13 cellular contexts compared by ENCODE assay signal in the genomic region with DNA sequence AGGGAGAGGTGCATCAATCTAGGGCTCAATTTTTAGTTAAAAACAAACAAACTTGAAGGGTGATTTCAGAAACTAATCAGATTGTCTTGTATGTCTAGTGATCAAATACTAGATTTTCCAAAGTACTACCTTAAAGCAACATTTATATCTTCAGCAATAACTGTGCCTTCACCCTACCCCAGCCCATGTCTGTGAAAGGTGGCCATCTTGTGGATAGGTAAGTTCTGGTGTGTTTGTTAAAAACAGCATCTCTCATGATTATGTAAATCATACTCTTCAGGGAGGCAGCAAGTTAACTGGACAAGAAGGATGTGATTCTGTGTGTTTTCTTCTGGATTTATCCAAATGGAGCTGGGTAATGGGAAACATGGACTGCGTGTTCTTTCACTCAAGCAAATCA.
DNase-seq lines count a peak whose midpoint lies in the region; ATAC-seq and TF ChIP-seq lines count a peak whose summit lies in the region.
"Had no signal": no experiment of that assay in that cellular context is flagged by ENCODE, and none has a peak within 500 bp of the region (broad histone marks: within the 10 kb centered on the region; RNA-seq: fewer than 3 reads in every experiment).

No MANE protein-coding gene starts in this region.

- no peaks in the 10 kb centered on the region for H3F3A ChIP-seq in MM.1S (ENCODE audit: insufficient read depth, low read length)

- H3K27ac ChIP-seq in MM.1S (ENCODE audit: low read length) (no peak overlapping the region), substantia nigra (ENCODE audit: low read depth, low read length, poor library complexity, severe bottlenecking) (no peak overlapping the region), esophagus squamous epithelium (no peak overlapping the region)
- H3K27ac ChIP-seq: skin epidermis had no signal

- no peak overlapping the region for H2AFZ ChIP-seq in MM.1S (ENCODE audit: low read length)

- TF ChIP-seq CTCF in GM10248 (IDR thresholded peaks at IDR 0.05; ENCODE audit: control extremely low read depth, extremely low read depth, low read depth, missing control alignments) (peak; percentile 30), MM.1S (IDR thresholded peaks at IDR 0.05; ENCODE audit: low read length) (peak; percentile 14; the same call in 1 of the 2 replicates), esophagus squamous epithelium (IDR thresholded peaks at IDR 0.05) (no peak)

- no peaks in the 10 kb centered on the region for H3K36me3 ChIP-seq in MM.1S (replicated peaks; ENCODE audit: insufficient read depth, low read length)
- H3K36me3 ChIP-seq in esophagus squamous epithelium = no peaks in the 10 kb centered on the region

- H3K4me2 ChIP-seq in MM.1S (ENCODE audit: low read depth, low read length) = no peak overlapping the region

- no peak overlapping the region for H3K9ac ChIP-seq in MM.1S (ENCODE audit: low read length)

- H3K27me3 ChIP-seq in MM.1S (replicated peaks; ENCODE audit: insufficient read depth, low read length) = no peaks in the 10 kb centered on the region
- H3K27me3 ChIP-seq in esophagus squamous epithelium = no peaks in the 10 kb centered on the region

- H3K4me1 ChIP-seq in MM.1S (ENCODE audit: low read length) = no peaks in the 10 kb centered on the region
- peaks cover 0 to 19% (median 4%) of the 10 kb centered on the region in 3 donors for H3K4me1 ChIP-seq in esophagus squamous epithelium

- CTCF ChIA-PET in GM10248 (lab: Yijun Ruan, JAX) = interaction anchor here (0.7 to 2.4 kb wide), 3 partner anchors 10 to 157 kb away, joined by 3 to 6 read pairs (median 4); no protein-coding TSS in a partner anchor

- no peaks in the 10 kb centered on the region for H3K79me2 ChIP-seq in MM.1S (ENCODE audit: low read length)

- H4K20me1 ChIP-seq in MM.1S (ENCODE audit: insufficient read depth, low read length) = no peaks in the 10 kb centered on the region

- POLR2A ChIA-PET in GM10248 (lab: Yijun Ruan, JAX) = no interaction called here

- H3K4me3 ChIP-seq in MM.1S (ENCODE audit: low read length) = no peak overlapping the region
- no peak overlapping the region for H3K4me3 ChIP-seq in esophagus squamous epithelium
- H3K4me3 ChIP-seq: skin epidermis had no signal

- peak; percentile 43 for ATAC-seq in GM18520 (IDR thresholded peaks at IDR 0.05; ENCODE audit: unreplicated experiment)
- ATAC-seq in esophagus mucosa = peak; percentile 32
- ATAC-seq in HG03095 (IDR thresholded peaks at IDR 0.05; ENCODE audit: unreplicated experiment) = no peak
- no peak for ATAC-seq in GM21528 (IDR thresholded peaks at IDR 0.05; ENCODE audit: low FRiP score, unreplicated experiment)
- ATAC-seq: Right ventricle myocardium inferior had no signal

- H3K9me3 ChIP-seq in MM.1S (replicated peaks; ENCODE audit: insufficient read depth, low read length) = no peaks in the 10 kb centered on the region
- peaks cover 0 to 9% (median 6%) of the 10 kb centered on the region in 3 donors for H3K9me3 ChIP-seq in esophagus squamous epithelium

- intact Hi-C loops in esophagus squamous epithelium (cut with DNase I) = no loop called here

- DNase-seq in GM10248 (ENCODE audit: extremely low spot score) (no peak), MM.1S (no peak), substantia nigra (lab: John Stamatoyannopoulos, UW) (no peak), esophagus squamous epithelium (lab: John Stamatoyannopoulos, UW) (no peak)
- DNase-seq: activated naive CD4-positive, alpha-beta T cell treated with anti-CD3 and anti-CD28 coated beads, Interleukin-2, amount 10 ng/mL, durations not matched to agents 7 days and 5 days; NCI-H69; T1000 had no signal

- no peaks in the 10 kb centered on the region for H3K9me2 ChIP-seq in MM.1S (replicated peaks; ENCODE audit: insufficient read depth, low read length)

- WGBS in esophagus squamous epithelium, 2 donors = 100% methylated on average over 1 of the region's 1 CpG

- no peak for TF ChIP-seq POLR2A in esophagus squamous epithelium (IDR thresholded peaks at IDR 0.05)

Comparison
In these comparisons a context has a peak if more than half of its experiments do, and no peak if none do; other contexts are left out.
1. CTCF ChIP-seq: peak in GM10248 (single experiment) and MM.1S (single experiment); none in esophagus squamous epithelium (0 of 6).
2. ATAC-seq: peak in GM18520 (single experiment) and esophagus mucosa (single experiment); none in HG03095 (single experiment) and GM21528 (single experiment).